ENCODE assay signal across 8 cellular contexts in genomic region chr6:151356983-151357382, GRCh38. TPM values are rescaled to one million over a fixed set of nuclear protein-coding genes. Genes with fewer than 3 reads are reported as not detected.
DNase-seq lines count a peak whose midpoint lies in the region; ATAC-seq, FAIRE-seq and TF ChIP-seq lines count a peak whose summit lies in the region.
"Not testable (repeated sequence)": the region's sequence is repeated elsewhere in the genome, so short reads cannot be mapped to it uniquely, and the experiment has no call there.

No MANE protein-coding gene starts in this region.

- H2AK9ac ChIP-seq in IMR-90 (replicated peaks; ENCODE audit: low read depth, low read length, poor library complexity) = not testable (repeated sequence)

- H3T11ph ChIP-seq in H9 (ENCODE audit: low read length) = not testable (repeated sequence)

- POLR2A ChIA-PET in IMR-90 (lab: Charles Lee; ENCODE audit: unreplicated experiment) = not testable (repeated sequence)

- H3K36me3 Mint-ChIP-seq in H9 (ENCODE audit: insufficient read depth in 1 of 3, low read depth in 3 of 3) = peaks cover 0 to 21% (median 3%) of the 10 kb centered on the region in 3 experiments; a peak in 4 of 7 replicates
- not testable (repeated sequence) for H3K36me3 Mint-ChIP-seq in astrocyte (ENCODE audit: low read depth, unreplicated experiment)

- H4K20me1 ChIP-seq in H9 (ENCODE audit: control insufficient read depth, insufficient read depth, insufficient read length); IMR-90 (ENCODE audit: insufficient read depth, low read length); fibroblast of lung (ENCODE audit: control insufficient read depth, extremely low read depth, insufficient read depth, low read length): not testable (repeated sequence)
- H4K20me1 ChIP-seq in astrocyte (ENCODE audit: insufficient read depth, low read length) = peaks cover 21% of the 10 kb centered on the region

- H3K4me1 ChIP-seq in ACC112 (ENCODE audit: control insufficient read depth, insufficient read depth, low read length, unreplicated experiment) (peaks cover 17% of the 10 kb centered on the region), trophoblast cell (ENCODE audit: control insufficient read depth in 1 of 2, insufficient read depth in 2 of 2, low read length in 2 of 2) (peaks cover 3 to 10% of the 10 kb centered on the region in 2 experiments)
- H3K4me1 ChIP-seq in H9 (ENCODE audit: insufficient read depth, low read length); IMR-90 (ENCODE audit: control insufficient read depth, insufficient read depth, low read length); astrocyte (ENCODE audit: insufficient read depth, low read length); fibroblast of lung (ENCODE audit: control insufficient read depth, extremely low read depth, insufficient read depth, low read length); mesodermal cell (ENCODE audit: control insufficient read depth, insufficient read depth, low read length, poor library complexity, severe bottlenecking): not testable (repeated sequence)

- H3K27me3 ChIP-seq in ACC112 (ENCODE audit: insufficient read depth, low read length); H9 (ENCODE audit: insufficient read depth, low read length); IMR-90 (ENCODE audit: control insufficient read depth, insufficient read depth, low read length); astrocyte (ENCODE audit: insufficient read depth, low read length); fibroblast of lung (ENCODE audit: control insufficient read depth, insufficient read depth, low read length); trophoblast cell (ENCODE audit: insufficient read depth, low read length): not testable (repeated sequence)

- not testable (repeated sequence) for H4K8ac ChIP-seq in H9 (replicated peaks; ENCODE audit: insufficient read length, low read depth, low read length); IMR-90 (ENCODE audit: low read depth in 2 of 2, low read length in 2 of 2); trophoblast cell (ENCODE audit: low read depth, low read length)

- not testable (repeated sequence) for H4K12ac ChIP-seq in trophoblast cell (ENCODE audit: low read depth, low read length)

- BruUV-seq in IMR-90 (replicated peaks; lab: Mats Ljungman, UMichigan) = not testable (repeated sequence)

- in situ Hi-C loops in IMR-90 (cut with MboI; ENCODE audit: low sequenced_read_pairs) = not testable (repeated sequence)

- H3K36me3 ChIP-seq in ACC112 (ENCODE audit: insufficient read depth, low read length) (peaks cover 39% of the 10 kb centered on the region), IMR-90 (ENCODE audit: control insufficient read depth, insufficient read depth, low read length) (peaks cover 29% of the 10 kb centered on the region), astrocyte (ENCODE audit: insufficient read depth, low read length) (peaks cover 53% of the 10 kb centered on the region), mesodermal cell (ENCODE audit: control insufficient read depth, insufficient read depth, low read length) (peaks cover 65% of the 10 kb centered on the region)
- H3K36me3 ChIP-seq in fibroblast of lung (ENCODE audit: control insufficient read depth, insufficient read depth, low read length); trophoblast cell (ENCODE audit: control insufficient read depth in 1 of 2, insufficient read depth in 2 of 2, low read length in 2 of 2): not testable (repeated sequence)

- not testable (repeated sequence) for H4K91ac ChIP-seq in H9 (ENCODE audit: insufficient read length, low read depth, low read length); IMR-90 (ENCODE audit: insufficient read depth, low read depth, low read length); trophoblast cell (ENCODE audit: low read depth, low read length)

- H3K9me3 Mint-ChIP-seq in H9; astrocyte (ENCODE audit: unreplicated experiment): not testable (repeated sequence)

- CTCF ChIA-PET in IMR-90 (lab: Yijun Ruan, JAX) = interaction anchor here (0.7 to 1.5 kb wide), 4 partner anchors 33 to 180 kb away, joined by 3 to 5 read pairs (median 4); no protein-coding TSS in a partner anchor

- not testable (repeated sequence) for H3K4me2 ChIP-seq in H9 (ENCODE audit: insufficient read depth, insufficient read length, low read length); trophoblast cell (ENCODE audit: low read length)
- H3K4me2 ChIP-seq in IMR-90 (ENCODE audit: low read depth, low read length) (peak overlapping the region; percentile 63; the same call in 1 of the 2 replicates), astrocyte (ENCODE audit: low read length) (peak overlapping the region; percentile 30), fibroblast of lung (ENCODE audit: extremely low read depth, insufficient read depth, low read length) (peak overlapping the region; percentile 23)

- peak overlapping the region in 2 of 3 experiments; percentile 53 to 54; a peak in 2 of 7 replicates for H3K27ac Mint-ChIP-seq in H9
- peak overlapping the region; percentile 83 for H3K27ac Mint-ChIP-seq in astrocyte (ENCODE audit: unreplicated experiment)

- H2BK5ac ChIP-seq in H9 (ENCODE audit: insufficient read length, low read length); IMR-90 (ENCODE audit: low read depth, low read length, poor library complexity, severe bottlenecking); trophoblast cell (ENCODE audit: low read depth, low read length, poor library complexity): not testable (repeated sequence)

- not testable (repeated sequence) for H3K27me3 Mint-ChIP-seq in H9 (ENCODE audit: low read depth); astrocyte (ENCODE audit: low read depth, unreplicated experiment)

- ATAC-seq in IMR-90 (ENCODE audit: low read depth) = not testable (repeated sequence)

- not testable (repeated sequence) for H2BK12ac ChIP-seq in H9 (ENCODE audit: insufficient read length, low read depth, low read length); trophoblast cell (ENCODE audit: low read length)

- not testable (repeated sequence) for H3K9me3 ChIP-seq in H9 (ENCODE audit: control insufficient read depth, low read depth, low read length); IMR-90 (ENCODE audit: control insufficient read depth, insufficient read depth, low read length); astrocyte (ENCODE audit: insufficient read depth, low read depth, low read length); fibroblast of lung (ENCODE audit: control insufficient read depth, insufficient read depth, low read depth, low read length); mesodermal cell (ENCODE audit: control insufficient read depth, low read length); trophoblast cell (ENCODE audit: insufficient read depth, low read depth, low read length)

- not testable (repeated sequence) for H2BK15ac ChIP-seq in H9 (ENCODE audit: low read depth, low read length); IMR-90 (ENCODE audit: low read depth, low read length)

- H3K27ac ChIP-seq in ACC112 (ENCODE audit: low read depth, low read length) = peak overlapping the region; percentile 45
- H3K27ac ChIP-seq in H9 (ENCODE audit: insufficient read length, low read depth, low read length); IMR-90 (ENCODE audit: insufficient read depth, low read length); astrocyte (ENCODE audit: low read depth, low read length); fibroblast of lung (ENCODE audit: insufficient read depth, low read length); trophoblast cell (ENCODE audit: low read depth, low read length): not testable (repeated sequence)
- H3K27ac ChIP-seq in mesodermal cell (ENCODE audit: low read depth, low read length, severe bottlenecking) = peak overlapping the region; percentile 60

- not testable (repeated sequence) for H2BK120ac ChIP-seq in H9 (ENCODE audit: low read depth, low read length, poor library complexity, severe bottlenecking); IMR-90 (ENCODE audit: low read depth, low read length); trophoblast cell (ENCODE audit: insufficient read depth, low read length, poor library complexity)

- not testable (repeated sequence) for H3K23me2 ChIP-seq in H9 (ENCODE audit: insufficient read length, low read depth, low read length, poor library complexity, severe bottlenecking)

- H2AFZ ChIP-seq in ACC112 (ENCODE audit: low read length, unreplicated experiment); H9 (ENCODE audit: low read length); IMR-90 (replicated peaks; ENCODE audit: low read length, poor library complexity); astrocyte (ENCODE audit: low read depth, low read length); fibroblast of lung (ENCODE audit: low read length); trophoblast cell (ENCODE audit: insufficient read depth, low read length, poor library complexity): not testable (repeated sequence)

- H3K4me1 Mint-ChIP-seq in H9; astrocyte (ENCODE audit: low read depth, unreplicated experiment): not testable (repeated sequence)

- H3K14ac ChIP-seq in H9 (ENCODE audit: insufficient read depth, low read length); IMR-90 (replicated peaks; ENCODE audit: low read depth, low read length); trophoblast cell (ENCODE audit: low read length): not testable (repeated sequence)

- not testable (repeated sequence) for H3K4me3 Mint-ChIP-seq in H9
- H3K4me3 Mint-ChIP-seq in astrocyte (ENCODE audit: unreplicated experiment) = peak overlapping the region; percentile 12

- not testable (repeated sequence) for TF ChIP-seq RAD21 in IMR-90 (IDR thresholded peaks at IDR 0.05; ENCODE audit: low read length)

- not testable (repeated sequence) for H3K56ac ChIP-seq in H9 (ENCODE audit: insufficient read length, low read depth, low read length); IMR-90 (ENCODE audit: extremely low read depth, insufficient read depth, low read length)

- H3K79me1 ChIP-seq in H9 (ENCODE audit: insufficient read depth, low read depth, low read length, poor library complexity, severe bottlenecking); IMR-90 (ENCODE audit: low read depth in 1 of 2, low read length in 2 of 2): not testable (repeated sequence)
- H3K79me1 ChIP-seq in trophoblast cell (ENCODE audit: low read length) = peaks cover 14% of the 10 kb centered on the region

- not testable (repeated sequence) for H4K5ac ChIP-seq in H9 (ENCODE audit: insufficient read length, low read depth, low read length); IMR-90 (ENCODE audit: low read depth, low read length)

- not testable (repeated sequence) for H3K23ac ChIP-seq in H9 (ENCODE audit: insufficient read length, low read depth, low read length); IMR-90 (ENCODE audit: low read depth, low read length); trophoblast cell (ENCODE audit: low read length)

- intact Hi-C loops in IMR-90 (cut with micrococcal nuclease) = not testable (repeated sequence)

- H3K4me3 ChIP-seq in ACC112 (ENCODE audit: low read depth, low read length); IMR-90 (ENCODE audit: insufficient read depth, low read depth, low read length); astrocyte (ENCODE audit: insufficient read depth, low read depth, low read length); fibroblast of lung (replicated peaks in 1 of 4; ENCODE audit: control extremely low read depth in 1 of 4, insufficient read depth in 1 of 4, low read depth in 3 of 4, low read length in 4 of 4); mesodermal cell (ENCODE audit: extremely low read depth, insufficient read depth, low read length, poor library complexity, severe bottlenecking); trophoblast cell (ENCODE audit: low read depth, low read length): not testable (repeated sequence)

- not testable (repeated sequence) for DNase-seq in H9; IMR-90; astrocyte (ENCODE audit: low read depth); fibroblast of lung (ENCODE audit: low read depth in 2 of 2)
- DNase-seq in trophoblast cell = peak; percentile 62 to 85
- DNase-seq in superior temporal gyrus (ENCODE audit: extremely low spot score) = peak; percentile 2

- WGBS in H9 (ENCODE audit: extremely low coverage, insufficient read length, low lambda C conversion rate) = no CpG with 5 or more reads among the region's 6 CpGs
- WGBS in IMR-90 (ENCODE audit: extremely low coverage in 2 of 2, insufficient read length in 1 of 2), 2 experiments = 96% methylated on average over 4 of the region's 6 CpGs; no CpG with 5 or more reads in 1 of the 2 experiments
- WGBS in mesodermal cell (ENCODE audit: insufficient coverage in 2 of 2), 2 experiments = 86 to 97% methylated on average over 4 of the region's 6 CpGs
- no CpG with 5 or more reads among the region's 6 CpGs for WGBS in trophoblast cell (ENCODE audit: extremely low coverage, insufficient coverage, insufficient read length)

- H3K79me2 ChIP-seq in ACC112 (ENCODE audit: control insufficient read depth, insufficient read depth, low read length, unreplicated experiment); H9 (ENCODE audit: insufficient read depth, low read length); fibroblast of lung (ENCODE audit: control insufficient read depth, insufficient read depth, low read length); trophoblast cell (ENCODE audit: control insufficient read depth, insufficient read depth, low read length, poor library complexity): not testable (repeated sequence)
- H3K79me2 ChIP-seq in astrocyte (ENCODE audit: insufficient read depth, low read length) = peaks cover 24% of the 10 kb centered on the region

- FAIRE-seq in astrocyte (lab: Jason Lieb, UNC) = not testable (repeated sequence)

- not testable (repeated sequence) for TF ChIP-seq POLR2A in IMR-90 (IDR thresholded peaks at IDR 0.05; ENCODE audit: low read depth, low read length)

- H3K4ac ChIP-seq in H9 (ENCODE audit: low read depth, low read length); IMR-90 (ENCODE audit: low read depth, low read length); trophoblast cell (ENCODE audit: low read depth, low read length): not testable (repeated sequence)

- H2BK20ac ChIP-seq in H9 (ENCODE audit: low read depth, low read length, poor library complexity, severe bottlenecking); IMR-90 (ENCODE audit: low read depth, low read length): not testable (repeated sequence)

- TF ChIP-seq CTCF in H9 (conservative IDR thresholded peaks at IDR 0.05); IMR-90 (conservative IDR thresholded peaks at IDR 0.05; ENCODE audit: low read depth, low read length); astrocyte (IDR thresholded peaks at IDR 0.05; ENCODE audit: insufficient read depth, low read depth, low read length); fibroblast of lung (conservative IDR thresholded peaks at IDR 0.05 in 1 of 2, IDR thresholded peaks at IDR 0.05 in 1 of 2; ENCODE audit: low read depth in 1 of 2, low read length in 2 of 2): not testable (repeated sequence)

- H2AK5ac ChIP-seq in H9 (ENCODE audit: insufficient read length, low read length); IMR-90 (ENCODE audit: low read depth, low read length); trophoblast cell (ENCODE audit: low read length): not testable (repeated sequence)

- H3K9me1 ChIP-seq in IMR-90 (ENCODE audit: insufficient read depth, low read length) = not testable (repeated sequence)

- dilution Hi-C loops in IMR-90 (cut with HindIII; ENCODE audit: low sequenced_read_pairs, unreplicated experiment) = not testable (repeated sequence)

- not testable (repeated sequence) for H3K9ac ChIP-seq in H9 (ENCODE audit: extremely low read depth, insufficient read length, low read length); IMR-90 (ENCODE audit: low read depth, low read length); astrocyte (ENCODE audit: low read length); fibroblast of lung (ENCODE audit: insufficient read depth, low read length); trophoblast cell (ENCODE audit: low read length)

- not testable (repeated sequence) for H3K18ac ChIP-seq in H9 (ENCODE audit: insufficient read length, low read depth, low read length); IMR-90 (ENCODE audit: low read depth, low read length); trophoblast cell (ENCODE audit: low read length)

RNA-seq across cellular contexts. Expression of gene ZBTB2, which starts 34.4 kb away (rescaled TPM):
- 30.5 and 31.4 TPM in 2 replicates for total RNA-seq in H9 (2021)
- total RNA-seq in IMR-90 (2012; rRNA removed) = 11.7 and 11.8 TPM in 2 replicates
- polyA plus RNA-seq in IMR-90 (2012; rRNA removed) = 17.7 and 17.8 TPM in 2 replicates
- 4.3 and 9.6 TPM in 2 replicates for polyA plus RNA-seq in IMR-90 (2012; cell fraction: cytosol; rRNA removed)
- 5.6 and 10.9 TPM in 2 replicates for polyA plus RNA-seq in IMR-90 (2012; cell fraction: nucleus; rRNA removed; ENCODE audit: low replicate concordance)
- 19.3 and 20.8 TPM in 2 replicates for total RNA-seq in astrocyte
- 9.8 and 12.2 TPM in 2 replicates for total RNA-seq in fibroblast of lung
- polyA plus RNA-seq in fibroblast of lung = 20.1 and 27.4 TPM in 2 replicates
- polyA plus RNA-seq in fibroblast of lung (2012) = 12.4 and 16.4 TPM in 2 replicates
- polyA minus RNA-seq in fibroblast of lung (ENCODE audit: low replicate concordance) = 13.9 and 23.7 TPM in 2 replicates
- polyA plus RNA-seq in mesodermal cell (2013, experiment 1 of 2) = 14.3 TPM
- polyA plus RNA-seq in mesodermal cell (2013, experiment 2 of 2) = 14.5 TPM
- 26.4 and 27.4 TPM in 2 replicates for polyA plus RNA-seq in trophoblast cell (2013)
